Comparison of ENCODE assay signal across 8 cellular contexts in the genomic region with DNA sequence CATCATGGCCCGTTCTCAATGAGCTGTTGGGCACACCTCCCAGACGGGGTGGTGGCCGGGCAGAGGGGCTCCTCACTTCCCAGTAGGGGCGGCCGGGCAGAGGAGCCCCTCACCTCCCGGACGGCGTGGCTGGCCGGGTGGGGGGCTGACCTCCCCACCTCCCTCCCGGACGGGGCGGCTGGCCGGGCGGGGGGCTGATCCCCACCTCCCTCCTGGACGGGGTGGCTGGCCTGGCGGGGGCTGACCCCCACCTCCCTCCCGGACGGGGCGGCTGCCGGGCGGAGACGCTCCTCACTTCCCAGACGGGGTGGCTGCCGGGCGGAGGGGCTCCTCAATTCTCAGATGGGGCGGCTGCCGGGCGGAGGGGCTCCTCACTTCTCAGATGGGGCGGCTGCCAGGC. TPM values are rescaled to one million over a fixed set of nuclear protein-coding genes. Genes with fewer than 3 reads are reported as not detected.
DNase-seq lines count a peak whose midpoint lies in the region; TF ChIP-seq lines count a peak whose summit lies in the region.
"Not testable (repeated sequence)": the region's sequence is repeated elsewhere in the genome, so short reads cannot be mapped to it uniquely, and the experiment has no call there.
"Had no signal": no experiment of that assay in that cellular context is flagged by ENCODE, and none has a peak within 500 bp of the region (broad histone marks: within the 10 kb centered on the region; RNA-seq: fewer than 3 reads in every experiment).

No MANE protein-coding gene starts in this region.

- H3K18ac ChIP-seq in trophoblast cell (ENCODE audit: low read length) = not testable (repeated sequence)

- H3K4ac ChIP-seq in trophoblast cell (ENCODE audit: low read depth, low read length) = not testable (repeated sequence)

- not testable (repeated sequence) for H3K4me3 ChIP-seq in cardiac muscle cell; trophoblast cell (ENCODE audit: low read depth, low read length)

- not testable (repeated sequence) for H2BK12ac ChIP-seq in trophoblast cell (ENCODE audit: low read length)

- not testable (repeated sequence) for H3K79me2 ChIP-seq in trophoblast cell (ENCODE audit: control insufficient read depth, insufficient read depth, low read length, poor library complexity)

- not testable (repeated sequence) for H3K14ac ChIP-seq in trophoblast cell (ENCODE audit: low read length)

- not testable (repeated sequence) for H3K36me3 ChIP-seq in cardiac muscle cell; trophoblast cell (ENCODE audit: control insufficient read depth in 1 of 2, insufficient read depth in 2 of 2, low read length in 2 of 2)

- not testable (repeated sequence) for H3K9ac ChIP-seq in trophoblast cell (ENCODE audit: low read length)

- not testable (repeated sequence) for H2AK5ac ChIP-seq in trophoblast cell (ENCODE audit: low read length)

- H3K27me3 ChIP-seq in cardiac muscle cell; trophoblast cell (ENCODE audit: insufficient read depth, low read length): not testable (repeated sequence)

- TF ChIP-seq CTCF in cardiac muscle cell (IDR thresholded peaks at IDR 0.05; ENCODE audit: low read depth, low read length) = not testable (repeated sequence)

- H2BK5ac ChIP-seq in trophoblast cell (ENCODE audit: low read depth, low read length, poor library complexity) = not testable (repeated sequence)

- peak overlapping the region; percentile 14 for H4K91ac ChIP-seq in trophoblast cell (ENCODE audit: low read depth, low read length)

- H3K23ac ChIP-seq in trophoblast cell (ENCODE audit: low read length) = not testable (repeated sequence)

- not testable (repeated sequence) for H2AFZ ChIP-seq in trophoblast cell (ENCODE audit: insufficient read depth, low read length, poor library complexity)

- not testable (repeated sequence) for H3K4me2 ChIP-seq in trophoblast cell (ENCODE audit: low read length)

- H4K8ac ChIP-seq in trophoblast cell (ENCODE audit: low read depth, low read length) = not testable (repeated sequence)

- H3K27ac ChIP-seq in cardiac muscle cell = peak overlapping the region; percentile 75
- not testable (repeated sequence) for H3K27ac ChIP-seq in trophoblast cell (ENCODE audit: low read depth, low read length)

- H3K79me1 ChIP-seq in trophoblast cell (ENCODE audit: low read length) = not testable (repeated sequence)

- not testable (repeated sequence) for H3K9me3 ChIP-seq in cardiac muscle cell (ENCODE audit: low read depth); trophoblast cell (ENCODE audit: insufficient read depth, low read depth, low read length)

- H3K4me1 ChIP-seq in cardiac muscle cell (ENCODE audit: low read depth) = peaks cover 27% of the 10 kb centered on the region
- H3K4me1 ChIP-seq in trophoblast cell (ENCODE audit: control insufficient read depth in 1 of 2, insufficient read depth in 2 of 2, low read length in 2 of 2) = not testable (repeated sequence)

- H4K12ac ChIP-seq in trophoblast cell (ENCODE audit: low read depth, low read length) = not testable (repeated sequence)

- not testable (repeated sequence) for DNase-seq in cardiac muscle cell (ENCODE audit: low read depth in 1 of 2, low spot score in 1 of 2); trophoblast cell

- WGBS in trophoblast cell (ENCODE audit: extremely low coverage, insufficient coverage, insufficient read length) = no CpG with 5 or more reads among the region's 29 CpGs

- not testable (repeated sequence) for H2BK120ac ChIP-seq in trophoblast cell (ENCODE audit: insufficient read depth, low read length, poor library complexity)

RNA-seq across cellular contexts. Expression of gene RBPMS2, which starts 23.5 kb away (rescaled TPM):
- 18.4 and 35.4 TPM in 2 replicates for total RNA-seq in cardiac muscle cell
- 213 and 223 TPM in 2 replicates for polyA plus RNA-seq in cardiac muscle cell
- 49.4 and 49.5 TPM in 2 replicates for polyA plus RNA-seq in trophoblast cell (2013)
- total RNA-seq: CD4-positive, alpha-beta memory T cell; CD4-positive, alpha-beta T cell; CD8-positive, alpha-beta memory T cell; CD8-positive, alpha-beta T cell had no signal
- polyA plus RNA-seq: CD14-positive monocyte; CD4-positive, alpha-beta memory T cell; CD4-positive, CD25-positive, alpha-beta regulatory T cell; CD8-positive, alpha-beta memory T cell had no signal

RNA-seq across cellular contexts. Expression of gene PIF1, which starts 26.5 kb away (rescaled TPM):
- total RNA-seq in cardiac muscle cell = 3.5 and 70.9 TPM in 2 replicates
- 7.4 and 49.0 TPM in 2 replicates for polyA plus RNA-seq in cardiac muscle cell
- polyA plus RNA-seq in trophoblast cell (2013) = 7.7 and 8.2 TPM in 2 replicates
- polyA plus RNA-seq: CD4-positive, alpha-beta memory T cell had no signal

RNA-seq across cellular contexts. Expression of gene PLEKHO2, which starts 42.8 kb away (rescaled TPM):
- total RNA-seq in cardiac muscle cell = 7.6 and 9.3 TPM in 2 replicates
- 9.4 and 11.3 TPM in 2 replicates for polyA plus RNA-seq in cardiac muscle cell
- 12.4 and 13.6 TPM in 2 replicates for polyA plus RNA-seq in trophoblast cell (2013)
